In genomic region chr3:57421336-57421735, GRCh38 we compare ENCODE assay signal across 16 cellular contexts.
DNase-seq lines count a peak whose midpoint lies in the region; ATAC-seq and TF ChIP-seq lines count a peak whose summit lies in the region.
"Had no signal": no experiment of that assay in that cellular context is flagged by ENCODE, and none has a peak within 500 bp of the region (broad histone marks: within the 10 kb centered on the region; RNA-seq: fewer than 3 reads in every experiment).

No MANE protein-coding gene starts in this region.

- H4K20me1 ChIP-seq in mammary epithelial cell (ENCODE audit: insufficient read depth, low read length) = no peaks in the 10 kb centered on the region
- H4K20me1 ChIP-seq: BLaER1 had no signal

- ATAC-seq in GM18909 (IDR thresholded peaks at IDR 0.05; ENCODE audit: poor library complexity, unreplicated experiment) = no peak
- ATAC-seq: GM23338, HepG2 had no signal

- BruUV-seq in mammary epithelial cell (replicated peaks; lab: Mats Ljungman, UMichigan) = no TSS peak

- H3K27ac ChIP-seq in mammary epithelial cell (ENCODE audit: insufficient read depth, low read depth, low read length) (no peak overlapping the region), breast epithelium (no peak overlapping the region)
- H3K27ac ChIP-seq: 22Rv1, BLaER1 had no signal

- H3K9me3 ChIP-seq in mammary epithelial cell (replicated peaks; ENCODE audit: insufficient read depth, low read length) (no peaks in the 10 kb centered on the region), breast epithelium (no peaks in the 10 kb centered on the region)
- H3K9me3 ChIP-seq: BLaER1, Caco-2 had no signal

- no peaks in the 10 kb centered on the region for H3K79me2 ChIP-seq in mammary epithelial cell (ENCODE audit: insufficient read depth, low read length)

- 79% methylated on average over 5 of the region's 5 CpGs for WGBS in mammary epithelial cell (ENCODE audit: low coverage, missing lambda C conversion rate)

- no peak overlapping the region for H3K9ac ChIP-seq in mammary epithelial cell (ENCODE audit: insufficient read depth, low read length)
- H3K9ac ChIP-seq: BLaER1 had no signal

- H3K4me3 ChIP-seq in mammary epithelial cell (replicated peaks in 1 of 3; ENCODE audit: insufficient read depth in 1 of 3, low read depth in 2 of 3, low read length in 3 of 3) (no peak overlapping the region), breast epithelium (no peak overlapping the region)
- H3K4me3 ChIP-seq: BLaER1, GM23338 had no signal

- intact Hi-C loops in mammary epithelial cell (cut with micrococcal nuclease) = no loop called here
- intact Hi-C loops in breast epithelium (cut with DNase I; ENCODE audit: low total_unique reads) = no loop called here

- DNase-seq in mammary epithelial cell (peak; percentile 1), breast epithelium (ENCODE audit: low spot score in 2 of 2) (no peak), astrocyte of the hippocampus (ENCODE audit: low read depth, low spot score) (peak; percentile 19), non-pigmented ciliary epithelial cell (ENCODE audit: low read depth) (peak; percentile 19), NCI-H526 treated with DMSO at 0.1 percent for 48 hours (lab: John Stamatoyannopoulos, UW) (no peak)
- no peak for DNase-seq in stimulated activated naive CD4-positive, alpha-beta T cell (lab: John Stamatoyannopoulos, UW)
- DNase-seq: AML-193; Caco-2; CD8-positive, alpha-beta memory T cell; DMS53; H7 had no signal

- CTCF ChIA-PET in mammary epithelial cell (lab: Charles Lee; ENCODE audit: low non-redundant PET) = no interaction called here

- dilution Hi-C loops in mammary epithelial cell (cut with HindIII; ENCODE audit: low sequenced_read_pairs) = no loop called here

- TF ChIP-seq CTCF in mammary epithelial cell (conservative IDR thresholded peaks at IDR 0.05 in 1 of 2, IDR thresholded peaks at IDR 0.05 in 1 of 2; ENCODE audit: extremely low read depth in 1 of 2, insufficient read depth in 1 of 2, low read depth in 1 of 2, low read length in 2 of 2) (no peak), breast epithelium (IDR thresholded peaks at IDR 0.05) (no peak)

- TF ChIP-seq POLR2A in breast epithelium (IDR thresholded peaks at IDR 0.05) = no peak

- H3K36me3 ChIP-seq in mammary epithelial cell (ENCODE audit: insufficient read depth, low read length) (no peaks in the 10 kb centered on the region), breast epithelium (no peaks in the 10 kb centered on the region)
- H3K36me3 ChIP-seq: BLaER1 had no signal

- H3K4me1 ChIP-seq in mammary epithelial cell (ENCODE audit: insufficient read depth, low read length) (no peaks in the 10 kb centered on the region), breast epithelium (no peaks in the 10 kb centered on the region)
- H3K4me1 ChIP-seq: BLaER1, Caco-2 had no signal

- H3K27me3 ChIP-seq in mammary epithelial cell (ENCODE audit: insufficient read depth, low read length) (peaks cover 4% of the 10 kb centered on the region), breast epithelium (no peaks in the 10 kb centered on the region)
- H3K27me3 ChIP-seq: BLaER1 had no signal

- H3K4me2 ChIP-seq in mammary epithelial cell (ENCODE audit: insufficient read depth, low read depth, low read length) = no peak overlapping the region
- H3K4me2 ChIP-seq: BLaER1, GM23338 had no signal

- no peak overlapping the region for H2AFZ ChIP-seq in mammary epithelial cell (ENCODE audit: low read depth, low read length)
- H2AFZ ChIP-seq: GM23338 had no signal

- in situ Hi-C loops in mammary epithelial cell (cut with MboI; ENCODE audit: low sequenced_read_pairs in 2 of 2) = no loop called here

Comparison
In these comparisons a context has a peak if more than half of its experiments do, and no peak if none do; other contexts are left out.
1. DNase-seq: peak in mammary epithelial cell (single experiment), astrocyte of the hippocampus (single experiment) and non-pigmented ciliary epithelial cell (single experiment); none in breast epithelium (0 of 2), stimulated activated naive CD4-positive, alpha-beta T cell (0 of 6) and NCI-H526 treated with DMSO at 0.1 percent for 48 hours (single experiment).